In genomic region chr12:18942669-18943068, GRCh38 we compare ENCODE assay signal across 25 cellular contexts.
"Had no signal": no experiment of that assay in that cellular context is flagged by ENCODE, and none has a peak within 500 bp of the region (broad histone marks: within the 10 kb centered on the region; RNA-seq: fewer than 3 reads in every experiment).

No MANE protein-coding gene starts in this region.

- H3K27me3 ChIP-seq: left lung, ovary, sigmoid colon, spleen, tibial nerve, uterus had no signal

- DNase-seq: hypothalamus; immature natural killer cell; kidney; left colon; left lung; lower lobe of right lung; mammary epithelial cell; mesenchymal stem cell; naive thymus-derived CD8-positive, alpha-beta T cell; nephron progenitor cell; ovary; retina; right cardiac atrium; sigmoid colon; small intestine; spleen; stimulated activated CD4-positive, alpha-beta T cell treated with anti-CD3 and anti-CD28 coated beads, Interleukin-4, amount 100 ng/mL, for 4 hours; stimulated activated CD8-positive, alpha-beta memory T cell treated with anti-CD3 and anti-CD28 coated beads, Interleukin-4, amount 100 ng/mL, for 48 hours; stimulated activated naive CD4-positive, alpha-beta T cell treated with Interleukin-2 at 50 U/mL for 16 hours; stimulated activated naive CD8-positive, alpha-beta T cell treated with anti-CD3 and anti-CD28 coated beads, Interleukin-15, amount 100 ng/mL, for 72 hours; substantia nigra; uterus had no signal

- ATAC-seq: left colon; left lung; lower lobe of right lung; naive thymus-derived CD8-positive, alpha-beta T cell; right cardiac atrium; stimulated activated memory B cell treated with anti-CD40 and anti-IgM and Interleukin-4, amounts not matched to agents 10 μg/mL and 1 μg/mL and 100 μg/mL, for 72 hours; stimulated activated naive CD8-positive, alpha-beta T cell treated with anti-CD3 and anti-CD28 coated beads, Interleukin-15, amount 100 ng/mL, for 72 hours had no signal

- H3K4me3 ChIP-seq: left lung, lower lobe of right lung, ovary, sigmoid colon, spleen, tibial nerve, uterus had no signal

- FAIRE-seq: islet of Langerhans, kidney, small intestine had no signal

- H3K9me3 ChIP-seq: left lung, lower lobe of right lung, ovary, sigmoid colon, spleen, tibial nerve, uterus had no signal

- H3K4me1 ChIP-seq: left lung, lower lobe of right lung, sigmoid colon, spleen, tibial nerve, uterus had no signal

- H3K27ac ChIP-seq: left lung, lower lobe of right lung, ovary, sigmoid colon, spleen, tibial nerve, uterus had no signal

- H3K36me3 ChIP-seq: left lung, lower lobe of right lung, ovary, sigmoid colon, spleen, tibial nerve, uterus had no signal
